17 cellular contexts compared by ENCODE assay signal in genomic region chr21:44850905-44851657, GRCh38. TPM values are rescaled to one million over a fixed set of nuclear protein-coding genes. Genes with fewer than 3 reads are reported as not detected.
A peak's percentile ranks its signal among the peaks of the same experiment; 100 is the strongest.
DNase-seq lines count a peak whose midpoint lies in the region; ATAC-seq and TF ChIP-seq lines count a peak whose summit lies in the region.
"Had no signal": no experiment of that assay in that cellular context is flagged by ENCODE, and none has a peak within 500 bp of the region (broad histone marks: within the 10 kb centered on the region; RNA-seq: fewer than 3 reads in every experiment).

No MANE protein-coding gene starts in this region.

- H3K36me3 Mint-ChIP-seq in activated naive CD8-positive, alpha-beta T cell treated with anti-CD3 and anti-CD28 coated beads for 36 hours: peaks cover 15% of the 10 kb centered on the region
- peaks cover 0 to 71% (median 6%) of the 10 kb centered on the region in 3 donors for H3K36me3 Mint-ChIP-seq in naive thymus-derived CD8-positive, alpha-beta T cell

- CTCF ChIA-PET in AG04450 (lab: Charles Lee): no interaction called here

- POLR2A ChIA-PET in AG04450 (lab: Yijun Ruan, JAX): no interaction called here
- POLR2A ChIA-PET in naive thymus-derived CD8-positive, alpha-beta T cell (lab: Charles Lee): interaction anchor here (0.9 kb wide), 1 partner anchor 21 kb away, joined by 4 read pairs; no protein-coding TSS in a partner anchor

- H3K9me3 Mint-ChIP-seq in activated naive CD8-positive, alpha-beta T cell treated with anti-CD3 and anti-CD28 coated beads for 36 hours: no peaks in the 10 kb centered on the region
- H3K9me3 Mint-ChIP-seq in naive thymus-derived CD8-positive, alpha-beta T cell: no peaks in the 10 kb centered on the region

- H3K4me1 Mint-ChIP-seq in activated naive CD8-positive, alpha-beta T cell treated with anti-CD3 and anti-CD28 coated beads for 36 hours: peaks cover 20% of the 10 kb centered on the region
- peaks cover 21 to 45% (median 36%) of the 10 kb centered on the region in 4 donors for H3K4me1 Mint-ChIP-seq in naive thymus-derived CD8-positive, alpha-beta T cell

- no peak for ATAC-seq in naive thymus-derived CD8-positive, alpha-beta T cell
- ATAC-seq: gastroesophageal sphincter, HCT116 had no signal

- peak overlapping the region; percentile 28 to 97 (median 72); a peak in 18 of 22 replicates for H3K4me2 ChIP-seq in BLaER1 treated with 17β-estradiol and CSF1 and Interleukin-3, amounts not matched to agents 10 nM and 100 nM

- H3K9me3 ChIP-seq in AG04450 (ENCODE audit: control insufficient read depth, insufficient read depth, low read length): no peaks in the 10 kb centered on the region; the same call in 1 of the 2 replicates
- H3K9me3 ChIP-seq in BLaER1 treated with 17β-estradiol and CSF1 and Interleukin-3, amounts not matched to agents 10 nM and 100 nM (replicated peaks in 1 of 11): no peaks in the 10 kb centered on the region
- H3K9me3 ChIP-seq: gastroesophageal sphincter, vagina had no signal

- TF ChIP-seq CTCF in AG04450 (IDR thresholded peaks at IDR 0.05; ENCODE audit: low read depth, low read length): no peak

- H3K27ac Mint-ChIP-seq in activated naive CD8-positive, alpha-beta T cell treated with anti-CD3 and anti-CD28 coated beads for 36 hours: peak overlapping the region; percentile 56
- H3K27ac Mint-ChIP-seq in naive thymus-derived CD8-positive, alpha-beta T cell: peak overlapping the region in 8 of 10 donors; percentile 8 to 84 (median 66)

- H3K27ac ChIP-seq in AG04450 (ENCODE audit: low read depth, low read length): peak overlapping the region; percentile 11
- no peak overlapping the region for H3K27ac ChIP-seq in BLaER1 treated with 17β-estradiol and CSF1 and Interleukin-3, amounts not matched to agents 10 nM and 100 nM
- H3K27ac ChIP-seq: cardiac muscle cell, gastroesophageal sphincter, parathyroid adenoma, vagina had no signal

- H3K27me3 ChIP-seq in AG04450 (ENCODE audit: control insufficient read depth, insufficient read depth, low read length): no peaks in the 10 kb centered on the region
- no peaks in the 10 kb centered on the region for H3K27me3 ChIP-seq in BLaER1 treated with 17β-estradiol and CSF1 and Interleukin-3, amounts not matched to agents 10 nM and 100 nM
- H3K27me3 ChIP-seq: cardiac muscle cell, gastroesophageal sphincter, vagina had no signal

- H3K36me3 ChIP-seq in BLaER1 treated with 17β-estradiol and CSF1 and Interleukin-3, amounts not matched to agents 10 nM and 100 nM: peaks cover 53 to 85% (median 71%) of the 10 kb centered on the region in 11 experiments

- peaks cover 49 to 97% (median 80%) of the 10 kb centered on the region in 11 experiments for H4K20me1 ChIP-seq in BLaER1 treated with 17β-estradiol and CSF1 and Interleukin-3, amounts not matched to agents 10 nM and 100 nM

- no peak overlapping the region for H3K4me3 Mint-ChIP-seq in activated naive CD8-positive, alpha-beta T cell treated with anti-CD3 and anti-CD28 coated beads for 36 hours
- H3K4me3 Mint-ChIP-seq in naive thymus-derived CD8-positive, alpha-beta T cell: peak overlapping the region in 2 of 10 donors; percentile 39 to 43

- peaks cover 82 to 99% (median 96%) of the 10 kb centered on the region in 10 experiments for H3K4me1 ChIP-seq in BLaER1 treated with 17β-estradiol and CSF1 and Interleukin-3, amounts not matched to agents 10 nM and 100 nM
- H3K4me1 ChIP-seq: parathyroid adenoma had no signal

- no peak overlapping the region for H3K4me3 ChIP-seq in AG04450 (ENCODE audit: low read depth, low read length)
- H3K4me3 ChIP-seq in BLaER1 treated with 17β-estradiol and CSF1 and Interleukin-3, amounts not matched to agents 10 nM and 100 nM: no peak overlapping the region
- H3K4me3 ChIP-seq: cardiac muscle cell, gastroesophageal sphincter, vagina had no signal

- H3K27me3 Mint-ChIP-seq in activated naive CD8-positive, alpha-beta T cell treated with anti-CD3 and anti-CD28 coated beads for 36 hours: no peaks in the 10 kb centered on the region
- no peaks in the 10 kb centered on the region for H3K27me3 Mint-ChIP-seq in naive thymus-derived CD8-positive, alpha-beta T cell

- 0 out of 22 replicates have a peak overlapping the region, but pooled peaks of 1 of the 11 experiments have one; percentile 38 for H3K9ac ChIP-seq in BLaER1 treated with 17β-estradiol and CSF1 and Interleukin-3, amounts not matched to agents 10 nM and 100 nM
- H3K9ac ChIP-seq: parathyroid adenoma had no signal

- DNase-seq in AG04450 (ENCODE audit: low read depth, low spot score) (no peak), pons (ENCODE audit: low spot score) (no peak), SHP77 treated with DMSO at 0.1 percent for 48 hours (lab: John Stamatoyannopoulos, UW) (no peak), DMS53 treated with DMSO at 0.1 percent for 48 hours (lab: John Stamatoyannopoulos, UW; ENCODE audit: unreplicated experiment) (no peak)
- DNase-seq in activated naive CD8-positive, alpha-beta T cell treated with anti-CD3 and anti-CD28 coated beads for 36 hours: no peak
- no peak for DNase-seq in naive thymus-derived CD8-positive, alpha-beta T cell
- DNase-seq: AML-193; erythroblast; NCI-H1930; small intestine; stimulated activated CD4-positive, alpha-beta T cell treated with anti-CD3 and anti-CD28 coated beads, Interleukin-4, amount 100 ng/mL, for 1 hour had no signal

RNA-seq across cellular contexts. Expression of gene PTTG1IP, which starts 22.4 kb away (rescaled TPM):
- polyA plus RNA-seq in AG04450 (2011; rRNA removed): 240 and 249 TPM in 2 replicates
- polyA minus RNA-seq in AG04450 (2011; rRNA and poly(A)+ RNA removed): 134 and 137 TPM in 2 replicates
- 10 to 100 TPM; 40.3 to 44.7 TPM for total RNA-seq in activated naive CD8-positive, alpha-beta T cell treated with anti-CD3 and anti-CD28 coated beads for 36 hours
- total RNA-seq in naive thymus-derived CD8-positive, alpha-beta T cell: 10 to 100 TPM; 62.0 to 68.7 TPM
- polyA plus RNA-seq in naive thymus-derived CD8-positive, alpha-beta T cell: 10 to 100 TPM; 42.4 to 54.1 (median 44.3) TPM

RNA-seq across cellular contexts. Expression of gene SUMO3, which starts 33.2 kb away (rescaled TPM):
- 113 and 134 TPM in 2 replicates for polyA plus RNA-seq in AG04450 (2011; rRNA removed)
- 75.0 and 75.8 TPM in 2 replicates for polyA minus RNA-seq in AG04450 (2011; rRNA and poly(A)+ RNA removed)
- 10 to 100 TPM; 90.5 to 92.5 TPM for total RNA-seq in activated naive CD8-positive, alpha-beta T cell treated with anti-CD3 and anti-CD28 coated beads for 36 hours
- total RNA-seq in naive thymus-derived CD8-positive, alpha-beta T cell: 10 to 100 TPM; 50.2 to 54.6 TPM
- 10 to 100 TPM; 82.8 to 94.1 (median 86.7) TPM for polyA plus RNA-seq in naive thymus-derived CD8-positive, alpha-beta T cell

RNA-seq across cellular contexts. Expression of gene UBE2G2, which starts 49.5 kb away (rescaled TPM):
- 60.9 and 62.2 TPM in 2 replicates for polyA plus RNA-seq in AG04450 (2011; rRNA removed)
- 49.0 and 49.2 TPM in 2 replicates for polyA minus RNA-seq in AG04450 (2011; rRNA and poly(A)+ RNA removed)
- 100 to 1,000 TPM; 115 to 124 TPM for total RNA-seq in activated naive CD8-positive, alpha-beta T cell treated with anti-CD3 and anti-CD28 coated beads for 36 hours
- 100 to 1,000 TPM; 167 to 186 TPM for total RNA-seq in naive thymus-derived CD8-positive, alpha-beta T cell
- polyA plus RNA-seq in naive thymus-derived CD8-positive, alpha-beta T cell: 10 to 100 TPM; 56.2 to 72.8 (median 62.3) TPM
